1 cellular context compared by ENCODE assay signal in genomic region chr3:12994607-12995388, GRCh38.
A peak's percentile ranks its signal among the peaks of the same experiment; 100 is the strongest.
TF ChIP-seq lines count a peak whose summit lies in the region.

No MANE protein-coding gene starts in this region.

TF ChIP-seq in GM12878, 131 proteins besides CTCF, POLR2A, EP300 and RAD21 (continued from another document):
- no peak for TF ChIP-seq E4F1 (IDR thresholded peaks at IDR 0.05; ENCODE audit: borderline replicate concordance, partially characterized antibody)
- TF ChIP-seq ATF7 (IDR thresholded peaks at IDR 0.05; ENCODE audit: low read depth), result peak; percentile 87
- peak; percentile 55; the same call in 1 of the 2 replicates for TF ChIP-seq TCF3 (IDR thresholded peaks at IDR 0.05; ENCODE audit: borderline replicate concordance, insufficient read depth, low read depth, low read length)
- TF ChIP-seq, protein P1, sequence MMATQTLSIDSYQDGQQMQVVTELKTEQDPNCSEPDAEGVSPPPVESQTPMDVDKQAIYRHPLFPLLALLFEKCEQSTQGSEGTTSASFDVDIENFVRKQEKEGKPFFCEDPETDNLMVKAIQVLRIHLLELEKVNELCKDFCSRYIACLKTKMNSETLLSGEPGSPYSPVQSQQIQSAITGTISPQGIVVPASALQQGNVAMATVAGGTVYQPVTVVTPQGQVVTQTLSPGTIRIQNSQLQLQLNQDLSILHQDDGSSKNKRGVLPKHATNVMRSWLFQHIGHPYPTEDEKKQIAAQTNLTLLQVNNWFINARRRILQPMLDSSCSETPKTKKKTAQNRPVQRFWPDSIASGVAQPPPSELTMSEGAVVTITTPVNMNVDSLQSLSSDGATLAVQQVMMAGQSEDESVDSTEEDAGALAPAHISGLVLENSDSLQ (IDR thresholded peaks at IDR 0.05), result peak; percentile 17; the same call in 1 of the 2 replicates
- peak; percentile 52 for TF ChIP-seq ESRRA (IDR thresholded peaks at IDR 0.05; ENCODE audit: low read length)
- peak in 1 of 2 experiments; percentile 53; a peak in 1 of 3 replicates for TF ChIP-seq EGR1 (IDR thresholded peaks at IDR 0.05; ENCODE audit: borderline replicate concordance in 1 of 2, low read depth in 2 of 2, low read length in 2 of 2)
- TF ChIP-seq CREB1 (IDR thresholded peaks at IDR 0.05; ENCODE audit: low read depth), result 0 out of 2 replicates have a peak, but pooled peaks have one; percentile 50
